1 cellular context compared by ENCODE assay signal in genomic region chr20:63657260-63657936, GRCh38.
TF ChIP-seq lines count a peak whose summit lies in the region.

No MANE protein-coding gene starts in this region.

TF ChIP-seq in HEK293, 187 proteins besides CTCF, POLR2A, EP300 and RAD21:
- TF ChIP-seq ZNF704 (tag by site-specific recombination; IDR thresholded peaks at IDR 0.05), result no peak
- 0 out of 2 replicates have a peak, but pooled peaks have one; percentile 22 for TF ChIP-seq SP3 (tag by site-specific recombination; IDR thresholded peaks at IDR 0.05)
- peak; percentile 95 for TF ChIP-seq PRDM10 (tag by site-specific recombination; IDR thresholded peaks at IDR 0.05)
- TF ChIP-seq ZNF830 (tag by site-specific recombination; IDR thresholded peaks at IDR 0.05; ENCODE audit: low read depth), result no peak
- TF ChIP-seq ZNF580 (tag by site-specific recombination; IDR thresholded peaks at IDR 0.05), result no peak
- no peak for TF ChIP-seq ZNF843 (tag by site-specific recombination; IDR thresholded peaks at IDR 0.05)
- TF ChIP-seq GLIS2 (tag by site-specific recombination; IDR thresholded peaks at IDR 0.05), result peak; percentile 62
- no peak for TF ChIP-seq ZNF629 (tag by site-specific recombination; IDR thresholded peaks at IDR 0.05)
- TF ChIP-seq OSR2 (tag by site-specific recombination; IDR thresholded peaks at IDR 0.05), result no peak
- no peak for TF ChIP-seq ZNF362 (tag by site-specific recombination; IDR thresholded peaks at IDR 0.05)
- peak; percentile 94 for TF ChIP-seq ZNF341 (tag by site-specific recombination; IDR thresholded peaks at IDR 0.05; ENCODE audit: low read depth)
- TF ChIP-seq GLIS1 (tag by site-specific recombination; IDR thresholded peaks at IDR 0.05), result peak; percentile 38; the same call in 1 of the 2 replicates
- TF ChIP-seq HIC1 (tag by site-specific recombination; IDR thresholded peaks at IDR 0.05), result peak; percentile 41; the same call in 1 of the 2 replicates
- no peak for TF ChIP-seq ZBTB44 (tag by site-specific recombination; IDR thresholded peaks at IDR 0.05)
- no peak for TF ChIP-seq PRDM1 (tag by site-specific recombination; IDR thresholded peaks at IDR 0.05)
- 0 out of 2 replicates have a peak, but pooled peaks have one; percentile 3 for TF ChIP-seq PRDM4 (tag by site-specific recombination; IDR thresholded peaks at IDR 0.05)
- no peak for TF ChIP-seq ZFHX2 (tag by site-specific recombination; conservative IDR thresholded peaks at IDR 0.05)
- no peak for TF ChIP-seq ZNF664 (tag by site-specific recombination; IDR thresholded peaks at IDR 0.05)
- no peak for TF ChIP-seq ZBTB26 (tag by site-specific recombination; optimal IDR thresholded peaks at IDR 0.05)
- 0 out of 2 replicates have a peak, but pooled peaks have one; percentile 9 for TF ChIP-seq PATZ1 (tag by site-specific recombination; IDR thresholded peaks at IDR 0.05)
- no peak for TF ChIP-seq ZNF433 (tag by site-specific recombination; IDR thresholded peaks at IDR 0.05; ENCODE audit: low read depth)
- no peak for TF ChIP-seq ZNF354C (tag by site-specific recombination; IDR thresholded peaks at IDR 0.05; ENCODE audit: borderline replicate concordance, low read depth)
